In genomic region chr7:32892521-32893224, GRCh38 we compare ENCODE assay signal across 8 cellular contexts. TPM values are rescaled to one million over a fixed set of nuclear protein-coding genes. Genes with fewer than 3 reads are reported as not detected.
DNase-seq lines count a peak whose midpoint lies in the region; ATAC-seq and TF ChIP-seq lines count a peak whose summit lies in the region.

No MANE protein-coding gene starts in this region.

- no peaks in the 10 kb centered on the region for H3K9me3 ChIP-seq in A673 (ENCODE audit: low read depth, low read length, poor library complexity, severe bottlenecking)
- H3K9me3 ChIP-seq in KOPT-K1 (ENCODE audit: insufficient read depth, low read length, poor library complexity, severe bottlenecking) = no peaks in the 10 kb centered on the region
- H3K9me3 ChIP-seq in SU-DHL-6 (ENCODE audit: insufficient read depth, low read length) = no peaks in the 10 kb centered on the region

- ATAC-seq in GM18907 (IDR thresholded peaks at IDR 0.05; ENCODE audit: unreplicated experiment) = peak; percentile 27
- peak; percentile 31 for ATAC-seq in left ventricle myocardium superior
- ATAC-seq in GM19023 (IDR thresholded peaks at IDR 0.05; ENCODE audit: unreplicated experiment) = no peak

- TF ChIP-seq CTCF in A673 (conservative IDR thresholded peaks at IDR 0.05; ENCODE audit: low read depth, low read length) (no peak), SU-DHL-6 (IDR thresholded peaks at IDR 0.05; ENCODE audit: insufficient read depth, low read length, poor library complexity, severe bottlenecking) (no peak)

- no peaks in the 10 kb centered on the region for H3K36me3 ChIP-seq in A673 (ENCODE audit: insufficient read depth, low read length, poor library complexity, severe bottlenecking)
- 0 out of 2 replicates have a peak, but pooled peaks cover 7% of the 10 kb centered on the region for H3K36me3 ChIP-seq in KOPT-K1 (ENCODE audit: insufficient read depth, low read length)
- no peaks in the 10 kb centered on the region for H3K36me3 ChIP-seq in SU-DHL-6 (ENCODE audit: low read length)

- H3K4me1 ChIP-seq in A673 (ENCODE audit: insufficient read depth, low read length, poor library complexity, severe bottlenecking) = peaks cover 26% of the 10 kb centered on the region

- peaks cover 19% of the 10 kb centered on the region for H3F3A ChIP-seq in SU-DHL-6 (ENCODE audit: insufficient read depth)

- DNase-seq in A673 (ENCODE audit: low spot score) (peak; percentile 83), amniotic stem cell (lab: John Stamatoyannopoulos, UW) (peak; percentile 47), left ventricle myocardium superior (peak; percentile 65), posterior vena cava (ENCODE audit: low spot score) (peak; percentile 85)

- H3K9me2 ChIP-seq in SU-DHL-6 (replicated peaks; ENCODE audit: insufficient read depth, low read length) = no peaks in the 10 kb centered on the region

- H3K27me3 ChIP-seq in A673 (replicated peaks; ENCODE audit: insufficient read depth, low read depth, low read length, poor library complexity) (no peaks in the 10 kb centered on the region), SU-DHL-6 (ENCODE audit: low read length) (no peaks in the 10 kb centered on the region)

- BruUV-seq in A673 (replicated peaks; lab: Mats Ljungman, UMichigan) = TSS peak; percentile 91

- peak overlapping the region; percentile 84 for H3K9ac ChIP-seq in SU-DHL-6 (ENCODE audit: low read length)

- H4K20me1 ChIP-seq in SU-DHL-6 (ENCODE audit: low read depth, low read length) = peaks cover 7% of the 10 kb centered on the region

- intact Hi-C loops in A673 (cut with micrococcal nuclease; ENCODE audit: unreplicated experiment) = loop anchor here (1.0 to 5.0 kb wide), 3 partner anchors 13 to 170 kb away; partner anchors contain the start of gene NT5C3A
- intact Hi-C loops in left ventricle myocardium superior (cut with micrococcal nuclease) = no loop called here
- intact Hi-C loops in posterior vena cava (cut with DNase I) = loop anchor here in 1 of 2 donors (10.0 kb wide), 1 partner anchor 52 kb away; no protein-coding TSS in a partner anchor

- peak overlapping the region; percentile 69 for H2AFZ ChIP-seq in SU-DHL-6 (ENCODE audit: low read depth, low read length, severe bottlenecking)

- H3K79me2 ChIP-seq in SU-DHL-6 (ENCODE audit: insufficient read depth, low read length) = peaks cover 34% of the 10 kb centered on the region

- POLR2A ChIA-PET in A673 (lab: Charles Lee; ENCODE audit: low non-redundant PET) = interaction anchor here (0.6 kb wide), 1 partner anchor 49 kb away, joined by 5 read pairs; no protein-coding TSS in a partner anchor

- CTCF ChIA-PET in A673 (lab: Charles Lee) = interaction anchor here (0.8 kb wide), 1 partner anchor 46 kb away, joined by 3 read pairs; no protein-coding TSS in a partner anchor

- H3K27ac ChIP-seq in A673 (ENCODE audit: low read depth, low read length, poor library complexity, severe bottlenecking) (peak overlapping the region; percentile 95), KOPT-K1 (ENCODE audit: low read depth, low read length, poor library complexity, severe bottlenecking) (peak overlapping the region; percentile 97), SU-DHL-6 (ENCODE audit: low read depth, low read length) (peak overlapping the region; percentile 91)

- peak overlapping the region; percentile 74 for H3K4me2 ChIP-seq in SU-DHL-6 (ENCODE audit: low read depth, low read length, poor library complexity, severe bottlenecking)

- H3K4me3 ChIP-seq in A673 (ENCODE audit: low read depth, low read length, poor library complexity, severe bottlenecking) (peak overlapping the region; percentile 81), SU-DHL-6 (ENCODE audit: insufficient read depth, low read length, poor library complexity, severe bottlenecking) (peak overlapping the region; percentile 73)

RNA-seq across cellular contexts. Expression of gene KBTBD2, which starts 1.1 kb away (rescaled TPM):
- total RNA-seq in A673 (2021) = 48.7 and 51.0 TPM in 2 replicates
- total RNA-seq in left ventricle myocardium superior = 25.5 TPM
- total RNA-seq in posterior vena cava = 10 to 100 TPM; 24.1 to 34.8 TPM
